In genomic region chrX:46447384-46447783, GRCh38 we compare ENCODE assay signal across 8 cellular contexts.
DNase-seq lines count a peak whose midpoint lies in the region; ATAC-seq, FAIRE-seq and TF ChIP-seq lines count a peak whose summit lies in the region.

No MANE protein-coding gene starts in this region.

- peak overlapping the region; percentile 81 for H3K4me2 ChIP-seq in HepG2 (ENCODE audit: low read depth, low read length)

- FAIRE-seq in HepG2 (lab: Jason Lieb, UNC), result no peak

- no peaks in the 10 kb centered on the region for H4K20me1 ChIP-seq in HepG2 (ENCODE audit: insufficient read depth, low read length)

- H3K79me2 ChIP-seq in HepG2 (ENCODE audit: insufficient read depth, low read length), result peaks cover 3% of the 10 kb centered on the region

- intact Hi-C loops in ascending aorta (cut with DNase I) (no loop called here), HepG2 (cut with micrococcal nuclease; ENCODE audit: unreplicated experiment) (no loop called here)

- ATAC-seq in HG03095 (IDR thresholded peaks at IDR 0.05; ENCODE audit: unreplicated experiment) (peak; percentile 21), HepG2 (peak; percentile 84), GM19023 (IDR thresholded peaks at IDR 0.05; ENCODE audit: unreplicated experiment) (no peak)

- TF ChIP-seq RAD21 in HepG2 (CRISPR knock-in tag; IDR thresholded peaks at IDR 0.05), result no peak

- WGBS in HepG2 (ENCODE audit: low lambda C conversion rate), result 0% methylated on average over 7 of the region's 16 CpGs
- 0 to 29% methylated on average over 3 to 16 of the region's 16 CpGs for WGBS in tibial nerve, 2 donors

- no peak for TF ChIP-seq POLR2A in HepG2 (IDR thresholded peaks at IDR 0.05; ENCODE audit: insufficient read depth in 1 of 2, low read depth in 2 of 2, low read length in 2 of 2)
- no peak for TF ChIP-seq POLR2A in tibial nerve (IDR thresholded peaks at IDR 0.05)

- H3K4me3 ChIP-seq in ascending aorta (peak overlapping the region; percentile 57 to 74), HepG2 (replicated peaks in 1 of 3; ENCODE audit: insufficient read depth in 1 of 3, low read depth in 2 of 3, low read length in 3 of 3) (peak overlapping the region; percentile 72 to 85 (median 84)), tibial nerve (peak overlapping the region; percentile 54 to 81 (median 56))

- H2AFZ ChIP-seq in HepG2 (ENCODE audit: low read length), result peak overlapping the region; percentile 42

- DNase-seq in EH (ENCODE audit: low read depth) (peak; percentile 34), ascending aorta (ENCODE audit: low spot score in 2 of 2) (no peak), HepG2 (ENCODE audit: low spot score) (peak; percentile 23), tibial nerve (ENCODE audit: low spot score in 2 of 2) (peak in 1 of 2 donors; percentile 5), UCSD-AML1 (lab: John Stamatoyannopoulos, UW; ENCODE audit: unreplicated experiment) (no peak), HPDE6-E6E7 (ENCODE audit: extremely low spot score) (no peak)

- TF ChIP-seq CTCF in ascending aorta (IDR thresholded peaks at IDR 0.05), result no peak
- no peak for TF ChIP-seq CTCF in HepG2 (CRISPR knock-in tag; IDR thresholded peaks at IDR 0.05)
- TF ChIP-seq CTCF in tibial nerve (IDR thresholded peaks at IDR 0.05), result no peak

- POLR2A ChIA-PET in HepG2 (lab: Yijun Ruan, JAX), result no interaction called here

- CTCF ChIA-PET in HepG2 (lab: Yijun Ruan, JAX; ENCODE audit: low intra/inter-chr PET ratio, low total read pairs), result no interaction called here

- H3K27me3 ChIP-seq in ascending aorta, result no peaks in the 10 kb centered on the region
- H3K27me3 ChIP-seq in HepG2 (ENCODE audit: control insufficient read depth in 1 of 2, insufficient read depth in 2 of 2, low read length in 2 of 2), result no peaks in the 10 kb centered on the region
- H3K27me3 ChIP-seq in tibial nerve, result no peaks in the 10 kb centered on the region

- peak overlapping the region; percentile 84 for H3K9ac ChIP-seq in HepG2 (ENCODE audit: insufficient read depth, low read depth, low read length)

- no peaks in the 10 kb centered on the region for H3K9me3 ChIP-seq in ascending aorta
- H3K9me3 ChIP-seq in HepG2 (ENCODE audit: low read length), result no peaks in the 10 kb centered on the region
- no peaks in the 10 kb centered on the region for H3K9me3 ChIP-seq in tibial nerve

- in situ Hi-C loops in HepG2 (cut with HindIII; ENCODE audit: extremely low pct_ligation_motif_present, low pct_unique_long_range_greater_than_20kb), result no loop called here

- no peaks in the 10 kb centered on the region for H3K4me1 ChIP-seq in ascending aorta
- peaks cover 29% of the 10 kb centered on the region for H3K4me1 ChIP-seq in HepG2 (ENCODE audit: insufficient read depth, low read length)
- H3K4me1 ChIP-seq in tibial nerve, result peaks cover 0 to 9% (median 0%) of the 10 kb centered on the region in 4 donors

- BruUV-seq in HepG2 (replicated peaks; lab: Mats Ljungman, UMichigan), result TSS peak; percentile 68

- H3K36me3 ChIP-seq in ascending aorta, result peaks cover 0 to 12% of the 10 kb centered on the region in 2 donors
- H3K36me3 ChIP-seq in HepG2 (replicated peaks in 1 of 2; ENCODE audit: control insufficient read depth in 1 of 2, insufficient read depth in 2 of 2, low read length in 2 of 2), result peaks cover 0 to 3% of the 10 kb centered on the region in 2 experiments; a peak in 1 of 5 replicates
- peaks cover 0 to 19% (median 0%) of the 10 kb centered on the region in 3 donors for H3K36me3 ChIP-seq in tibial nerve

- H3K27ac ChIP-seq in ascending aorta (peak overlapping the region; percentile 81 to 83), HepG2 (ENCODE audit: extremely low read length, insufficient read depth, low read length) (peak overlapping the region; percentile 94), tibial nerve (peak overlapping the region; percentile 84 to 94 (median 90))

- no peak for TF ChIP-seq EP300 in HepG2 (IDR thresholded peaks at IDR 0.05; ENCODE audit: low read depth in 2 of 2, low read length in 2 of 2)
- TF ChIP-seq EP300 in HepG2 (CRISPR knock-in tag; IDR thresholded peaks at IDR 0.05; ENCODE audit: borderline replicate concordance), result no peak
- no peak for TF ChIP-seq EP300 in tibial nerve (IDR thresholded peaks at IDR 0.05)

TF ChIP-seq in HepG2, 621 proteins besides CTCF, POLR2A, EP300 and RAD21 (continues in another document):
- TF ChIP-seq ZFY (CRISPR knock-in tag; IDR thresholded peaks at IDR 0.05) (peak; percentile 51; the same call in 1 of the 2 replicates), RXRA (CRISPR knock-in tag; IDR thresholded peaks at IDR 0.05) (0 out of 2 replicates have a peak, but pooled peaks have one; percentile 7), NR2F1 (CRISPR knock-in tag; IDR thresholded peaks at IDR 0.05) (peak in 1 of 2 experiments; percentile 64; a peak in 2 of 4 replicates), TFAP4 (IDR thresholded peaks at IDR 0.05; ENCODE audit: borderline replicate concordance, low read depth) (0 out of 2 replicates have a peak, but pooled peaks have one; percentile 2), PPARG (CRISPR knock-in tag; conservative IDR thresholded peaks at IDR 0.05) (0 out of 2 replicates have a peak, but pooled peaks have one; percentile 9), HNF4A (CRISPR knock-in tag; IDR thresholded peaks at IDR 0.05) (peak; percentile 62), NR2F6 (IDR thresholded peaks at IDR 0.05) (peak; percentile 49), NR2F6 (CRISPR knock-in tag; IDR thresholded peaks at IDR 0.05) (peak; percentile 14; the same call in 1 of the 2 replicates), TFDP2 (CRISPR knock-in tag; IDR thresholded peaks at IDR 0.05) (no peak), SAP130 (CRISPR knock-in tag; IDR thresholded peaks at IDR 0.05; ENCODE audit: low read depth) (0 out of 2 replicates have a peak, but pooled peaks have one; percentile 28), ZNF589 (CRISPR knock-in tag; conservative IDR thresholded peaks at IDR 0.05) (0 out of 2 replicates have a peak, but pooled peaks have one; percentile 3), ZMYM4 (CRISPR knock-in tag; IDR thresholded peaks at IDR 0.05) (no peak), ZNF281 (CRISPR knock-in tag; IDR thresholded peaks at IDR 0.05; ENCODE audit: borderline replicate concordance) (0 out of 2 replicates have a peak, but pooled peaks have one; percentile 2)

Comparison
In these comparisons a context has a peak if more than half of its experiments do, and no peak if none do; other contexts are left out.
1. DNase-seq: peak in EH (single experiment) and HepG2 (single experiment); none in ascending aorta (0 of 2), UCSD-AML1 (single experiment) and HPDE6-E6E7 (single experiment).
2. Peak in every context shown above with its lines, with median percentiles within 50 percentile points of each other: H3K27ac ChIP-seq and H3K4me3 ChIP-seq.